Comparison of ENCODE assay signal across 1 cellular context in genomic region chr16:2983706-2984136, GRCh38.
A peak's percentile ranks its signal among the peaks of the same experiment; 100 is the strongest.
TF ChIP-seq lines count a peak whose summit lies in the region.

No MANE protein-coding gene starts in this region.

TF ChIP-seq in HepG2, 621 proteins besides CTCF, POLR2A, EP300 and RAD21 (continued from another document):
- TF ChIP-seq ZNF597 (CRISPR knock-in tag; IDR thresholded peaks at IDR 0.05) (0 out of 2 replicates have a peak, but pooled peaks have one; percentile 35), ASH2L (IDR thresholded peaks at IDR 0.05; ENCODE audit: insufficient read length, low read depth, low read length) (no peak), ZNF484 (CRISPR knock-in tag; IDR thresholded peaks at IDR 0.05; ENCODE audit: borderline replicate concordance, low read depth) (no peak), ZNF333 (CRISPR knock-in tag; IDR thresholded peaks at IDR 0.05; ENCODE audit: borderline replicate concordance) (peak; percentile 45; the same call in 1 of the 2 replicates), TERF1 (CRISPR knock-in tag; IDR thresholded peaks at IDR 0.05) (no peak), ZNF547 (CRISPR knock-in tag; IDR thresholded peaks at IDR 0.05) (0 out of 2 replicates have a peak, but pooled peaks have one; percentile 26), ZFP62 (CRISPR knock-in tag; IDR thresholded peaks at IDR 0.05) (no peak), ZBTB49 (CRISPR knock-in tag; IDR thresholded peaks at IDR 0.05; ENCODE audit: borderline replicate concordance) (peak; percentile 36; the same call in 1 of the 2 replicates), IRX3 (CRISPR knock-in tag; IDR thresholded peaks at IDR 0.05; ENCODE audit: borderline replicate concordance, low read depth) (0 out of 2 replicates have a peak, but pooled peaks have one; percentile 51), ZBTB43 (CRISPR knock-in tag; conservative IDR thresholded peaks at IDR 0.05) (no peak), SSRP1 (CRISPR knock-in tag; IDR thresholded peaks at IDR 0.05) (no peak), ZSCAN21 (CRISPR knock-in tag; IDR thresholded peaks at IDR 0.05; ENCODE audit: borderline replicate concordance) (no peak), ZFP90 (CRISPR knock-in tag; IDR thresholded peaks at IDR 0.05; ENCODE audit: borderline replicate concordance) (no peak; the same call in 1 of the 2 replicates), KAT8 (CRISPR knock-in tag; IDR thresholded peaks at IDR 0.05) (no peak), ZNF563 (CRISPR knock-in tag; IDR thresholded peaks at IDR 0.05) (no peak), CSRNP1 (CRISPR knock-in tag; IDR thresholded peaks at IDR 0.05) (0 out of 2 replicates have a peak, but pooled peaks have one; percentile 41), ZHX1 (CRISPR knock-in tag; IDR thresholded peaks at IDR 0.05; ENCODE audit: low read depth) (no peak), MBD4 (IDR thresholded peaks at IDR 0.05; ENCODE audit: borderline replicate concordance, low read length) (no peak), ZNF704 (CRISPR knock-in tag; IDR thresholded peaks at IDR 0.05; ENCODE audit: borderline replicate concordance) (no peak), CBX2 (IDR thresholded peaks at IDR 0.05; ENCODE audit: low read depth, low read length) (no peak), CBX2 (CRISPR knock-in tag; IDR thresholded peaks at IDR 0.05; ENCODE audit: low read depth) (no peak), ZNF577 (CRISPR knock-in tag; IDR thresholded peaks at IDR 0.05; ENCODE audit: borderline replicate concordance, low read depth) (no peak), MAX (IDR thresholded peaks at IDR 0.05) (peak; percentile 57; the same call in 1 of the 2 replicates), STAG1 (CRISPR knock-in tag; IDR thresholded peaks at IDR 0.05) (peak; percentile 71), ATF3 (CRISPR knock-in tag; IDR thresholded peaks at IDR 0.05) (no peak), TFDP2 (CRISPR knock-in tag; IDR thresholded peaks at IDR 0.05) (peak; percentile 64; the same call in 1 of the 2 replicates), KDM2A (CRISPR knock-in tag; IDR thresholded peaks at IDR 0.05; ENCODE audit: borderline replicate concordance, low read depth) (peak; percentile 61; the same call in 1 of the 2 replicates), ZNF142 (CRISPR knock-in tag; IDR thresholded peaks at IDR 0.05) (no peak), ZNF644 (CRISPR knock-in tag; IDR thresholded peaks at IDR 0.05; ENCODE audit: low read depth) (no peak), ZNF7 (CRISPR knock-in tag; IDR thresholded peaks at IDR 0.05) (no peak), ZNF501 (CRISPR knock-in tag; IDR thresholded peaks at IDR 0.05) (peak; percentile 50; the same call in 1 of the 2 replicates), NR2F2 (IDR thresholded peaks at IDR 0.05; ENCODE audit: borderline replicate concordance, low read depth) (no peak), TFDP1 (CRISPR knock-in tag; IDR thresholded peaks at IDR 0.05; ENCODE audit: borderline replicate concordance) (peak; percentile 56; the same call in 1 of the 2 replicates)
TF ChIP-seq in HepG2: peak in this region for 54.
